20 cellular contexts compared by ENCODE assay signal in genomic region chr2:168723494-168723893, GRCh38.
"Had no signal": no experiment of that assay in that cellular context is flagged by ENCODE, and none has a peak within 500 bp of the region (broad histone marks: within the 10 kb centered on the region; RNA-seq: fewer than 3 reads in every experiment).

No MANE protein-coding gene starts in this region.

- H3K27ac ChIP-seq: esophagus squamous epithelium, neutrophil, parathyroid adenoma, sigmoid colon, stomach, vagina had no signal

- H3K27me3 ChIP-seq: esophagus squamous epithelium, neutrophil, sigmoid colon, stomach, thyroid gland, vagina had no signal

- H3K4me3 Mint-ChIP-seq: effector memory CD8-positive, alpha-beta T cell; naive thymus-derived CD4-positive, alpha-beta T cell; neural crest cell; stimulated activated naive B cell treated with anti-CD40 and anti-IgM and Interleukin-4, amounts not matched to agents 10 μg/mL and 1 μg/mL and 100 μg/mL, for 72 hours had no signal

- H2AFZ ChIP-seq: parathyroid adenoma had no signal

- H3K9me3 ChIP-seq: esophagus squamous epithelium, neutrophil, sigmoid colon, stomach, thyroid gland, vagina had no signal

- H3K4me3 ChIP-seq: esophagus squamous epithelium, lung, sigmoid colon, stomach, thyroid gland, vagina had no signal

- H3K27ac Mint-ChIP-seq: effector memory CD8-positive, alpha-beta T cell; progenitor cell of endocrine pancreas; stimulated activated naive B cell treated with anti-CD40 and anti-IgM and Interleukin-4, amounts not matched to agents 10 μg/mL and 1 μg/mL and 100 μg/mL, for 72 hours had no signal

- H3K9me3 Mint-ChIP-seq: effector memory CD8-positive, alpha-beta T cell; naive thymus-derived CD4-positive, alpha-beta T cell; stimulated activated naive B cell treated with anti-CD40 and anti-IgM and Interleukin-4, amounts not matched to agents 10 μg/mL and 1 μg/mL and 100 μg/mL, for 72 hours had no signal

- H3K27me3 Mint-ChIP-seq: effector memory CD8-positive, alpha-beta T cell; naive thymus-derived CD4-positive, alpha-beta T cell; progenitor cell of endocrine pancreas; stimulated activated naive B cell treated with anti-CD40 and anti-IgM and Interleukin-4, amounts not matched to agents 10 μg/mL and 1 μg/mL and 100 μg/mL, for 72 hours had no signal

- DNase-seq: cerebellar nuclear complex; cortex of kidney; effector memory CD8-positive, alpha-beta T cell; erythroblast; esophagus squamous epithelium; mesenchymal stem cell; midbrain; naive thymus-derived CD4-positive, alpha-beta T cell; sigmoid colon; stimulated activated CD4-positive, alpha-beta T cell treated with anti-CD3 and anti-CD28 coated beads, Interleukin-2, amount 100 ng/mL, for 24 hours; stimulated activated CD4-positive, alpha-beta T cell treated with anti-CD3 and anti-CD28 coated beads, Interleukin-4, amount 100 ng/mL, for 24 hours; stimulated activated naive B cell treated with anti-CD40 and anti-IgM and Interleukin-4, amounts not matched to agents 10 μg/mL and 1 μg/mL and 100 μg/mL, for 72 hours; stomach; thyroid gland had no signal

- H3K36me3 ChIP-seq: sigmoid colon, vagina had no signal

- ATAC-seq: effector memory CD8-positive, alpha-beta T cell; naive thymus-derived CD4-positive, alpha-beta T cell; stimulated activated naive B cell treated with anti-CD40 and anti-IgM and Interleukin-4, amounts not matched to agents 10 μg/mL and 1 μg/mL and 100 μg/mL, for 72 hours had no signal

- H3K79me2 ChIP-seq: parathyroid adenoma had no signal

- H3K4me1 ChIP-seq: sigmoid colon, thyroid gland, vagina had no signal
